2 cellular contexts compared by ENCODE assay signal in the genomic region with DNA sequence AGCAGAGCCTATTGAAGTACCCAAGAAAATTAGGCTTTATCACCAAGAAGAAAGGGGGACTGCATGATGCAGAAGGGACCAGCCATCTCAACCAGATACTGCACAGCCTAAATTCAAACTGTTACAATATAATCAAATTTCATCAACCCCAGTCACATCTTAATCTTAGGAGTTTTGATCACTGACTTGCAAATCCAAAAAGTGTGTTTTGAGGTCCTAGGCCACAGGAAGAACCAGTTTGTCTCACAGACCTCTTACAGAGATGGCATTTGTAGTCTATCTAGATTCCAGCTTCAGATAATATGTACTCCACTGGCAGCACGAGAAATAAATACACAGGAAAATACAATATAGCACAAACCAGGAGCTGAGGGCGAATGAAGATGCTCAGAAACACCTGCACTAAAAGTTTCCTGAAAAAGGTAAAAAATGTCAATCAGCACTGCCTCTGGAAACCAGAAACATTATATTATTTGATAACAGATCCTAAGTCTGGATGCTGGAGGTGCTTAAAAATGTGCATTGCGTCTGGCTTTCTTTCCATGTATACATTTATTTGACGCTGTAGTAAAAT.
A peak's percentile ranks its signal among the peaks of the same experiment; 100 is the strongest.
TF ChIP-seq lines count a peak whose summit lies in the region.

No MANE protein-coding gene starts in this region.

TF ChIP-seq in K562, 482 proteins besides CTCF, POLR2A, EP300 and RAD21 (continued from another document and continues in another):
- TF ChIP-seq, protein P1, sequence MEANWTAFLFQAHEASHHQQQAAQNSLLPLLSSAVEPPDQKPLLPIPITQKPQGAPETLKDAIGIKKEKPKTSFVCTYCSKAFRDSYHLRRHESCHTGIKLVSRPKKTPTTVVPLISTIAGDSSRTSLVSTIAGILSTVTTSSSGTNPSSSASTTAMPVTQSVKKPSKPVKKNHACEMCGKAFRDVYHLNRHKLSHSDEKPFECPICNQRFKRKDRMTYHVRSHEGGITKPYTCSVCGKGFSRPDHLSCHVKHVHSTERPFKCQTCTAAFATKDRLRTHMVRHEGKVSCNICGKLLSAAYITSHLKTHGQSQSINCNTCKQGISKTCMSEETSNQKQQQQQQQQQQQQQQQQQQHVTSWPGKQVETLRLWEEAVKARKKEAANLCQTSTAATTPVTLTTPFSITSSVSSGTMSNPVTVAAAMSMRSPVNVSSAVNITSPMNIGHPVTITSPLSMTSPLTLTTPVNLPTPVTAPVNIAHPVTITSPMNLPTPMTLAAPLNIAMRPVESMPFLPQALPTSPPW (CRISPR knock-in tag; IDR thresholded peaks at IDR 0.05): 0 out of 2 replicates have a peak, but pooled peaks have one; percentile 3
- TF ChIP-seq, protein P2, sequence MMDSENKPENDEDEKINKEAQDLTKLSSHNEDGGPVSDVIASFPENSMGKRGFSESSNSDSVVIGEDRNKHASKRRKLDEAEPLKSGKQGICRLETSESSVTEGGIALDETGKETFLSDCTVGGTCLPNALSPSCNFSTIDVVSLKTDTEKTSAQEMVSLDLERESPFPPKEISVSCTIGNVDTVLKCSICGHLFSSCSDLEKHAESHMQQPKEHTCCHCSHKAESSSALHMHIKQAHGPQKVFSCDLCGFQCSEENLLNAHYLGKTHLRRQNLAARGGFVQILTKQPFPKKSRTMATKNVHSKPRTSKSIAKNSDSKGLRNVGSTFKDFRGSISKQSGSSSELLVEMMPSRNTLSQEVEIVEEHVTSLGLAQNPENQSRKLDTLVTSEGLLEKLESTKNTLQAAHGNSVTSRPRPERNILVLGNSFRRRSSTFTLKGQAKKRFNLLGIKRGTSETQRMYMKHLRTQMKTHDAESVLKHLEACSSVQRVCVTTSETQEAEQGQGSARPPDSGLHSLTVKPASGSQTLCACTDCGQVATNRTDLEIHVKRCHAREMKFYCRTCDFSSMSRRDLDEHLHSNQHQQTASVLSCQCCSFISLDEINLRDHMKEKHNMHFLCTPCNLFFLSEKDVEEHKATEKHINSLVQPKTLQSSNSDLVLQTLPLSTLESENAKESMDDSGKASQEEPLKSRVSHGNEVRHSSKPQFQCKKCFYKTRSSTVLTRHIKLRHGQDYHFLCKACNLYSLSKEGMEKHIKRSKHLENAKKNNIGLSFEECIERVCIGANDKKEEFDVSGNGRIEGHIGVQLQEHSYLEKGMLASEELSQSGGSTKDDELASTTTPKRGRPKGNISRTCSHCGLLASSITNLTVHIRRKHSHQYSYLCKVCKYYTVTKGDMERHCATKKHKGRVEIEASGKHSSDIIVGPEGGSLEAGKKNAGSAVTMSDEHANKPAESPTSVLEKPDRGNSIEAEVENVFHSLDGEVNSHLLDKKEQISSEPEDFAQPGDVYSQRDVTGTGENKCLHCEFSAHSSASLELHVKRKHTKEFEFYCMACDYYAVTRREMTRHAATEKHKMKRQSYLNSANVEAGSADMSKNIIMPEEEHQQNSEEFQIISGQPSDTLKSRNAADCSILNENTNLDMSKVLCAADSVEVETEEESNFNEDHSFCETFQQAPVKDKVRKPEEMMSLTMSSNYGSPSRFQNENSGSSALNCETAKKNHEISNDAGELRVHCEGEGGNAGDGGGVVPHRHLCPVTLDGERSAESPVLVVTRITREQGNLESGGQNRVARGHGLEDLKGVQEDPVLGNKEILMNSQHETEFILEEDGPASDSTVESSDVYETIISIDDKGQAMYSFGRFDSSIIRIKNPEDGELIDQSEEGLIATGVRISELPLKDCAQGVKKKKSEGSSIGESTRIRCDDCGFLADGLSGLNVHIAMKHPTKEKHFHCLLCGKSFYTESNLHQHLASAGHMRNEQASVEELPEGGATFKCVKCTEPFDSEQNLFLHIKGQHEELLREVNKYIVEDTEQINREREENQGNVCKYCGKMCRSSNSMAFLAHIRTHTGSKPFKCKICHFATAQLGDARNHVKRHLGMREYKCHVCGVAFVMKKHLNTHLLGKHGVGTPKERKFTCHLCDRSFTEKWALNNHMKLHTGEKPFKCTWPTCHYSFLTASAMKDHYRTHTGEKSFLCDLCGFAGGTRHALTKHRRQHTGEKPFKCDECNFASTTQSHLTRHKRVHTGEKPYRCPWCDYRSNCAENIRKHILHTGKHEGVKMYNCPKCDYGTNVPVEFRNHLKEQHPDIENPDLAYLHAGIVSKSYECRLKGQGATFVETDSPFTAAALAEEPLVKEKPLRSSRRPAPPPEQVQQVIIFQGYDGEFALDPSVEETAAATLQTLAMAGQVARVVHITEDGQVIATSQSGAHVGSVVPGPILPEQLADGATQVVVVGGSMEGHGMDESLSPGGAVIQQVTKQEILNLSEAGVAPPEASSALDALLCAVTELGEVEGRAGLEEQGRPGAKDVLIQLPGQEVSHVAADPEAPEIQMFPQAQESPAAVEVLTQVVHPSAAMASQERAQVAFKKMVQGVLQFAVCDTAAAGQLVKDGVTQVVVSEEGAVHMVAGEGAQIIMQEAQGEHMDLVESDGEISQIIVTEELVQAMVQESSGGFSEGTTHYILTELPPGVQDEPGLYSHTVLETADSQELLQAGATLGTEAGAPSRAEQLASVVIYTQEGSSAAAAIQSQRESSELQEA (IDR thresholded peaks at IDR 0.05; ENCODE audit: low read depth): no peak
- TF ChIP-seq ZSCAN32 (CRISPR knock-in tag; IDR thresholded peaks at IDR 0.05) (no peak), ATF1 (CRISPR knock-in tag; IDR thresholded peaks at IDR 0.05) (no peak), ATF1 (tag; IDR thresholded peaks at IDR 0.05) (no peak)
- TF ChIP-seq, protein P3, sequence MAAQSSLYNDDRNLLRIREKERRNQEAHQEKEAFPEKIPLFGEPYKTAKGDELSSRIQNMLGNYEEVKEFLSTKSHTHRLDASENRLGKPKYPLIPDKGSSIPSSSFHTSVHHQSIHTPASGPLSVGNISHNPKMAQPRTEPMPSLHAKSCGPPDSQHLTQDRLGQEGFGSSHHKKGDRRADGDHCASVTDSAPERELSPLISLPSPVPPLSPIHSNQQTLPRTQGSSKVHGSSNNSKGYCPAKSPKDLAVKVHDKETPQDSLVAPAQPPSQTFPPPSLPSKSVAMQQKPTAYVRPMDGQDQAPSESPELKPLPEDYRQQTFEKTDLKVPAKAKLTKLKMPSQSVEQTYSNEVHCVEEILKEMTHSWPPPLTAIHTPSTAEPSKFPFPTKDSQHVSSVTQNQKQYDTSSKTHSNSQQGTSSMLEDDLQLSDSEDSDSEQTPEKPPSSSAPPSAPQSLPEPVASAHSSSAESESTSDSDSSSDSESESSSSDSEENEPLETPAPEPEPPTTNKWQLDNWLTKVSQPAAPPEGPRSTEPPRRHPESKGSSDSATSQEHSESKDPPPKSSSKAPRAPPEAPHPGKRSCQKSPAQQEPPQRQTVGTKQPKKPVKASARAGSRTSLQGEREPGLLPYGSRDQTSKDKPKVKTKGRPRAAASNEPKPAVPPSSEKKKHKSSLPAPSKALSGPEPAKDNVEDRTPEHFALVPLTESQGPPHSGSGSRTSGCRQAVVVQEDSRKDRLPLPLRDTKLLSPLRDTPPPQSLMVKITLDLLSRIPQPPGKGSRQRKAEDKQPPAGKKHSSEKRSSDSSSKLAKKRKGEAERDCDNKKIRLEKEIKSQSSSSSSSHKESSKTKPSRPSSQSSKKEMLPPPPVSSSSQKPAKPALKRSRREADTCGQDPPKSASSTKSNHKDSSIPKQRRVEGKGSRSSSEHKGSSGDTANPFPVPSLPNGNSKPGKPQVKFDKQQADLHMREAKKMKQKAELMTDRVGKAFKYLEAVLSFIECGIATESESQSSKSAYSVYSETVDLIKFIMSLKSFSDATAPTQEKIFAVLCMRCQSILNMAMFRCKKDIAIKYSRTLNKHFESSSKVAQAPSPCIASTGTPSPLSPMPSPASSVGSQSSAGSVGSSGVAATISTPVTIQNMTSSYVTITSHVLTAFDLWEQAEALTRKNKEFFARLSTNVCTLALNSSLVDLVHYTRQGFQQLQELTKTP (IDR thresholded peaks at IDR 0.05; ENCODE audit: low read depth in 1 of 2, partially characterized antibody in 2 of 2): no peak

TF ChIP-seq in GM23338, 12 proteins besides CTCF, POLR2A, EP300 and RAD21 (continued from another document):
- TF ChIP-seq, protein P4, sequence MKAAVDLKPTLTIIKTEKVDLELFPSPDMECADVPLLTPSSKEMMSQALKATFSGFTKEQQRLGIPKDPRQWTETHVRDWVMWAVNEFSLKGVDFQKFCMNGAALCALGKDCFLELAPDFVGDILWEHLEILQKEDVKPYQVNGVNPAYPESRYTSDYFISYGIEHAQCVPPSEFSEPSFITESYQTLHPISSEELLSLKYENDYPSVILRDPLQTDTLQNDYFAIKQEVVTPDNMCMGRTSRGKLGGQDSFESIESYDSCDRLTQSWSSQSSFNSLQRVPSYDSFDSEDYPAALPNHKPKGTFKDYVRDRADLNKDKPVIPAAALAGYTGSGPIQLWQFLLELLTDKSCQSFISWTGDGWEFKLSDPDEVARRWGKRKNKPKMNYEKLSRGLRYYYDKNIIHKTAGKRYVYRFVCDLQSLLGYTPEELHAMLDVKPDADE (IDR thresholded peaks at IDR 0.05): no peak
